In genomic region chr14:72664651-72665050, GRCh38 we compare ENCODE assay signal across 2 cellular contexts.
A peak's percentile ranks its signal among the peaks of the same experiment; 100 is the strongest.
TF ChIP-seq lines count a peak whose summit lies in the region.

No MANE protein-coding gene starts in this region.

TF ChIP-seq in IMR-90, 13 proteins besides CTCF, POLR2A, EP300 and RAD21:
- TF ChIP-seq NFE2L2 (IDR thresholded peaks at IDR 0.05; ENCODE audit: low read depth, low read length), result no peak
- no peak for TF ChIP-seq RCOR1 (IDR thresholded peaks at IDR 0.05; ENCODE audit: insufficient replicate concordance, low read length)
- no peak for TF ChIP-seq CHD1 (IDR thresholded peaks at IDR 0.05; ENCODE audit: low read depth, low read length)
- no peak for TF ChIP-seq SMC3 (IDR thresholded peaks at IDR 0.05; ENCODE audit: low read depth, low read length)
- TF ChIP-seq ELK1 (IDR thresholded peaks at IDR 0.05; ENCODE audit: borderline replicate concordance, low read depth, low read length), result no peak
- TF ChIP-seq USF2 (IDR thresholded peaks at IDR 0.05; ENCODE audit: low read depth, low read length), result no peak
- TF ChIP-seq MXI1 (IDR thresholded peaks at IDR 0.05; ENCODE audit: borderline replicate concordance, low read depth, low read length), result no peak
- no peak for TF ChIP-seq FOS (IDR thresholded peaks at IDR 0.05; ENCODE audit: low read depth, low read length)
- TF ChIP-seq RFX5 (IDR thresholded peaks at IDR 0.05; ENCODE audit: low read depth, low read length), result no peak
- TF ChIP-seq MAFK (IDR thresholded peaks at IDR 0.05; ENCODE audit: low read depth, low read length), result no peak
- no peak for TF ChIP-seq BHLHE40 (IDR thresholded peaks at IDR 0.05; ENCODE audit: low read depth, low read length)

TF ChIP-seq in endothelial cell of umbilical vein, 7 proteins besides CTCF, POLR2A, EP300 and RAD21:
- TF ChIP-seq EZH2 (IDR thresholded peaks at IDR 0.05; ENCODE audit: borderline replicate concordance, low read depth, low read length, severe bottlenecking) (no peak), GATA2 (IDR thresholded peaks at IDR 0.05; ENCODE audit: insufficient read depth, insufficient read length, low read depth, low read length) (peak; percentile 91), MAX (IDR thresholded peaks at IDR 0.05; ENCODE audit: insufficient read depth, insufficient read length) (no peak), JUN (IDR thresholded peaks at IDR 0.05; ENCODE audit: borderline replicate concordance, insufficient read depth, insufficient read length, low read depth) (peak; percentile 5), POLR2AphosphoS5 (IDR thresholded peaks at IDR 0.05; ENCODE audit: insufficient read depth, low read depth, low read length) (peak; percentile 81), MYC (IDR thresholded peaks at IDR 0.05; ENCODE audit: low read depth, low read length) (peak; percentile 55), FOS (IDR thresholded peaks at IDR 0.05; ENCODE audit: borderline replicate concordance, insufficient read depth, low read length) (peak; percentile 79)
